Comparison of ENCODE assay signal across 18 cellular contexts in the genomic region with DNA sequence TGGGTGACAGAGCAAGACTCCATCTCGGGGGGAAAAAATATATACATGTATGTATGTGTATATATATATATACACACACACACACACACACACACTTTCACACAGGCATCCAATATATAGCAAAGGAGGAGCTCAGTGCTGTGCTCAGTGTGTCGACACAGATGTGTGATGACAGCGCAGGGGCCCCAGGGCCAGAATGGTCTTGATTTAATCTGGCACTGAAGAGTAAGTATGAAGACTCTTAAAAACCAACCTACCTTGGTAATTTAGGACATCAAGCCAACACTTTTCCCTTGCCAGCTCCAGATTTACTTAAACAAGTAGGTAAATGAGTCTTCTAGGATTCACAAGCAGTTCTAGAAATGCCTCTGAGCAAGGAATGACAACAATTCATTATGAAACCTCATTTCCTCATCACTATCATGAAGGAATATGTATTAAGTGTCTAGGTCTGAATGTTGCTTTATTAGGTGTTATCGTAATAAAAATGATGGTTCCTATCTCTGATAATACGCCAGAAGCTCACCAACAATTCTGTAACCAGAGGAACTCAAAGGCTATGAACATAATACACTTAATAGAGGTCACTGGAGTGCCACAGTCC.
"Had no signal": no experiment of that assay in that cellular context is flagged by ENCODE, and none has a peak within 500 bp of the region (broad histone marks: within the 10 kb centered on the region; RNA-seq: fewer than 3 reads in every experiment).

No MANE protein-coding gene starts in this region.

- H3K9me3 ChIP-seq: pancreas, suprapubic skin, upper lobe of left lung had no signal

- H3K27ac Mint-ChIP-seq: activated naive CD8-positive, alpha-beta T cell treated with anti-CD3 and anti-CD28 coated beads, Interleukin-2, amount 10 ng/mL, durations not matched to agents 7 days and 5 days had no signal

- H3K4me3 ChIP-seq: lung, pancreas, suprapubic skin, upper lobe of left lung had no signal

- FAIRE-seq: pancreas had no signal

- H3K9me3 Mint-ChIP-seq: effector memory CD8-positive, alpha-beta T cell had no signal

- H3K36me3 ChIP-seq: brain microvascular endothelial cell, pancreas, suprapubic skin, upper lobe of left lung had no signal

- ATAC-seq: activated CD4-positive, CD25-positive, alpha-beta regulatory T cell treated with anti-CD3 and anti-CD28 coated beads, Interleukin-2, amount 50 U/mL, for 24 hours; effector memory CD8-positive, alpha-beta T cell; left cardiac atrium; pancreas; sciatic nerve; stimulated activated naive CD8-positive, alpha-beta T cell treated with anti-CD3 and anti-CD28 coated beads, Interleukin-15, Interleukin-2, amounts not matched to agents 100 U/mL and 50 U/mL, for 24 hours had no signal

- DNase-seq: activated gamma-delta T cell treated with Interleukin-2 at 50 U/mL for 16 hours; activated naive CD8-positive, alpha-beta T cell treated with anti-CD3 and anti-CD28 coated beads, Interleukin-2, amount 10 ng/mL, durations not matched to agents 7 days and 5 days; anterior cingulate cortex; brain microvascular endothelial cell; cerebellar nuclear complex; effector memory CD8-positive, alpha-beta T cell; foreskin melanocyte; left cardiac atrium; midbrain; pancreas; stimulated activated naive CD8-positive, alpha-beta T cell treated with anti-CD3 and anti-CD28 coated beads, Interleukin-15, Interleukin-2, amounts not matched to agents 100 U/mL and 50 U/mL, for 24 hours; SW 1271; upper lobe of left lung had no signal

- H3K4me3 Mint-ChIP-seq: activated naive CD8-positive, alpha-beta T cell treated with anti-CD3 and anti-CD28 coated beads, Interleukin-2, amount 10 ng/mL, durations not matched to agents 7 days and 5 days; dendritic cell treated with granulocyte-macrophage colony-stimulating factor and Interleukin-4, amounts not matched to agents 40 ng/mL and 50 ng/mL, for 4 days; effector memory CD8-positive, alpha-beta T cell had no signal

- H3K27ac ChIP-seq: brain microvascular endothelial cell, pancreas, suprapubic skin had no signal

- H3K27me3 Mint-ChIP-seq: activated naive CD8-positive, alpha-beta T cell treated with anti-CD3 and anti-CD28 coated beads, Interleukin-2, amount 10 ng/mL, durations not matched to agents 7 days and 5 days; dendritic cell treated with granulocyte-macrophage colony-stimulating factor and Interleukin-4, amounts not matched to agents 40 ng/mL and 50 ng/mL, for 4 days; effector memory CD8-positive, alpha-beta T cell had no signal

- H3K27me3 ChIP-seq: brain microvascular endothelial cell, pancreas, suprapubic skin, upper lobe of left lung had no signal
